8 cellular contexts compared by ENCODE assay signal in genomic region chr9:42743030-42743813, GRCh38.
DNase-seq lines count a peak whose midpoint lies in the region; ATAC-seq and TF ChIP-seq lines count a peak whose summit lies in the region.
"Not testable (repeated sequence)": the region's sequence is repeated elsewhere in the genome, so short reads cannot be mapped to it uniquely, and the experiment has no call there.

No MANE protein-coding gene starts in this region.

- not testable (repeated sequence) for H3K4me1 Mint-ChIP-seq in WTC11

- H3K4me1 ChIP-seq in hepatocyte (ENCODE audit: insufficient read depth); psoas muscle; tibial nerve: not testable (repeated sequence)

- peak overlapping the region; percentile 61 for H3K4me2 ChIP-seq in hepatocyte

- TF ChIP-seq CTCF in GM12864 (IDR thresholded peaks at IDR 0.05; ENCODE audit: low read depth, low read length, missing control alignments) (peak; percentile 83), WTC11 (IDR thresholded peaks at IDR 0.05) (peak; percentile 89), brain microvascular endothelial cell (IDR thresholded peaks at IDR 0.05; ENCODE audit: low read depth, low read length, missing control alignments) (peak; percentile 79), hepatocyte (IDR thresholded peaks at IDR 0.05; ENCODE audit: poor library complexity) (peak; percentile 78), psoas muscle (IDR thresholded peaks at IDR 0.05) (peak; percentile 46), tibial nerve (IDR thresholded peaks at IDR 0.05) (peak; percentile 69 to 82 (median 74))

- TF ChIP-seq EP300 in tibial nerve (IDR thresholded peaks at IDR 0.05), result not testable (repeated sequence)

- H3K9me2 ChIP-seq in hepatocyte (replicated peaks; ENCODE audit: insufficient read depth), result not testable (repeated sequence)

- H3K27me3 Mint-ChIP-seq in WTC11 (ENCODE audit: low read depth), result peaks cover 83% of the 10 kb centered on the region

- not testable (repeated sequence) for H3K27ac ChIP-seq in brain microvascular endothelial cell, hepatocyte, psoas muscle, tibial nerve

- H3K4me3 Mint-ChIP-seq in WTC11, result peak overlapping the region; percentile 56

- in situ Hi-C loops in brain microvascular endothelial cell (cut with HindIII; ENCODE audit: low pct_ligation_motif_present, low sequenced_read_pairs), result not testable (repeated sequence)

- not testable (repeated sequence) for H3K27me3 ChIP-seq in brain microvascular endothelial cell (replicated peaks); hepatocyte; psoas muscle (ENCODE audit: insufficient read depth in 3 of 3, low read length in 2 of 3); tibial nerve

- peak; percentile 8 for DNase-seq in GM12864 (ENCODE audit: low read depth)
- DNase-seq in NCI-H345 treated with DMSO at 0.1 percent for 48 hours (lab: John Stamatoyannopoulos, UW; ENCODE audit: unreplicated experiment), result peak; percentile 36
- DNase-seq in WTC11 (ENCODE audit: low spot score), result peak; percentile 85
- peak; percentile 46 for DNase-seq in brain microvascular endothelial cell
- peak; percentile 88 for DNase-seq in hepatocyte (ENCODE audit: low spot score)
- peak; percentile 71 to 78 for DNase-seq in psoas muscle
- peak; percentile 54 to 65 for DNase-seq in tibial nerve (ENCODE audit: low spot score in 2 of 2)

- H3K36me3 Mint-ChIP-seq in WTC11, result not testable (repeated sequence)

- H3K9me3 Mint-ChIP-seq in WTC11, result not testable (repeated sequence)

- POLR2A ChIA-PET in WTC11 (lab: Charles Lee), result not testable (repeated sequence)

- peak; percentile 72 for ATAC-seq in HG03432 (IDR thresholded peaks at IDR 0.05; ENCODE audit: unreplicated experiment)
- peak; percentile 91 for ATAC-seq in WTC11
- ATAC-seq in psoas muscle, result not testable (repeated sequence)

- not testable (repeated sequence) for H3K4me3 ChIP-seq in GM12864 (ENCODE audit: low read depth, low read length); brain microvascular endothelial cell (ENCODE audit: low read depth, low read length); hepatocyte; psoas muscle
- peak overlapping the region in 1 of 4 donors; percentile 25 for H3K4me3 ChIP-seq in tibial nerve

- not testable (repeated sequence) for H3K36me3 ChIP-seq in brain microvascular endothelial cell (replicated peaks); hepatocyte (replicated peaks; ENCODE audit: insufficient read depth, low read depth); psoas muscle (ENCODE audit: insufficient read depth in 1 of 2, low read depth in 1 of 2); tibial nerve

- intact Hi-C loops in psoas muscle (cut with DNase I), result not testable (repeated sequence)

- not testable (repeated sequence) for H4K20me1 ChIP-seq in hepatocyte (ENCODE audit: insufficient read depth, poor library complexity, severe bottlenecking)

- not testable (repeated sequence) for H3K27ac Mint-ChIP-seq in WTC11

- H3K79me2 ChIP-seq in hepatocyte, result not testable (repeated sequence)

- 38% methylated on average over 39 of the region's 40 CpGs for WGBS in hepatocyte (ENCODE audit: low lambda C conversion rate, missing lambda C conversion rate)
- 38 to 42% (median 40%) methylated on average over 34 to 40 of the region's 40 CpGs for WGBS in psoas muscle, 3 donors
- WGBS in tibial nerve, 2 donors, result 42 to 53% methylated on average over 35 to 38 of the region's 40 CpGs

- not testable (repeated sequence) for H3K9me3 ChIP-seq in hepatocyte (ENCODE audit: low read depth); psoas muscle; tibial nerve

- H2AFZ ChIP-seq in hepatocyte, result not testable (repeated sequence)

- not testable (repeated sequence) for TF ChIP-seq POLR2A in tibial nerve (IDR thresholded peaks at IDR 0.05)

- CTCF ChIA-PET in WTC11 (lab: Charles Lee), result interaction anchor here (0.9 to 1.2 kb wide), 6 partner anchors 48 to 109 kb away, joined by 3 to 12 read pairs (median 3); no protein-coding TSS in a partner anchor

TF ChIP-seq in WTC11, 78 proteins besides CTCF, POLR2A, EP300 and RAD21:
- peak; percentile 54; the same call in 1 of the 2 replicates for TF ChIP-seq HMGXB4 (CRISPR knock-in tag; IDR thresholded peaks at IDR 0.05)

Comparison
In these comparisons a context has a peak if more than half of its experiments do, and no peak if none do; other contexts are left out.
1. DNase-seq: peak in every context shown above with its lines; median percentile 88 in hepatocyte; 85 in WTC11; 74 in psoas muscle; 60 in tibial nerve; 46 in brain microvascular endothelial cell; 36 in NCI-H345 treated with DMSO at 0.1 percent for 48 hours; 8 in GM12864.